In genomic region chr7:157495594-157495993, GRCh38 we compare ENCODE assay signal across 13 cellular contexts.
DNase-seq lines count a peak whose midpoint lies in the region; ATAC-seq and TF ChIP-seq lines count a peak whose summit lies in the region.
"Had no signal": no experiment of that assay in that cellular context is flagged by ENCODE, and none has a peak within 500 bp of the region (broad histone marks: within the 10 kb centered on the region; RNA-seq: fewer than 3 reads in every experiment).

No MANE protein-coding gene starts in this region.

- H3K4me2 ChIP-seq in GM23248 (ENCODE audit: unreplicated experiment) = no peak overlapping the region
- H3K4me2 ChIP-seq: BLaER1 had no signal

- H3F3A ChIP-seq in GM23248 (ENCODE audit: insufficient read depth) = no peaks in the 10 kb centered on the region

- no peak for TF ChIP-seq CTCF in GM06990 (IDR thresholded peaks at IDR 0.05; ENCODE audit: insufficient read depth, low read length, poor library complexity, severe bottlenecking)

- peak overlapping the region; percentile 32 for H3K27ac Mint-ChIP-seq in activated T-helper 1 cell treated with anti-CD3 and anti-CD28 coated beads, Interleukin-12 subunit alpha, Interleukin-12 subunit beta, Interleukin-2, Interleukin-4 antibody, amounts not matched to agents 30 ng/mL and 10 ng/mL and 1 ng/mL, durations not matched to agents 14 hours and 24 hours and 36 hours
- H3K27ac Mint-ChIP-seq: immature natural killer cell had no signal

- in situ Hi-C loops in GM23248 (cut with MboI) = no loop called here

- peaks cover 54% of the 10 kb centered on the region for H3K4me1 Mint-ChIP-seq in activated T-helper 1 cell treated with anti-CD3 and anti-CD28 coated beads, Interleukin-12 subunit alpha, Interleukin-12 subunit beta, Interleukin-2, Interleukin-4 antibody, amounts not matched to agents 30 ng/mL and 10 ng/mL and 1 ng/mL, durations not matched to agents 14 hours and 24 hours and 36 hours (ENCODE audit: low read depth)

- H3K36me3 Mint-ChIP-seq in activated T-helper 1 cell treated with anti-CD3 and anti-CD28 coated beads, Interleukin-12 subunit alpha, Interleukin-12 subunit beta, Interleukin-2, Interleukin-4 antibody, amounts not matched to agents 30 ng/mL and 10 ng/mL and 1 ng/mL, durations not matched to agents 14 hours and 24 hours and 36 hours (ENCODE audit: low read depth) = peaks cover 3% of the 10 kb centered on the region

- ATAC-seq in GM18867 (IDR thresholded peaks at IDR 0.05; ENCODE audit: unreplicated experiment) = peak; percentile 59
- ATAC-seq in HG02763 (IDR thresholded peaks at IDR 0.05; ENCODE audit: unreplicated experiment) = peak; percentile 66
- ATAC-seq: right lobe of liver had no signal

- H3K4me3 ChIP-seq in GM06990 (replicated peaks; ENCODE audit: low read depth, low read length) (no peak overlapping the region), H7 (ENCODE audit: insufficient read depth, low read depth, low read length) (no peak overlapping the region), GM23248 (no peak overlapping the region)
- H3K4me3 ChIP-seq: BLaER1, right lobe of liver had no signal

- no peaks in the 10 kb centered on the region for H3K9me2 ChIP-seq in GM23248 (ENCODE audit: insufficient read depth)

- H2AFZ ChIP-seq in GM23248 = no peak overlapping the region

- H3K9me3 Mint-ChIP-seq in activated T-helper 1 cell treated with anti-CD3 and anti-CD28 coated beads, Interleukin-12 subunit alpha, Interleukin-12 subunit beta, Interleukin-2, Interleukin-4 antibody, amounts not matched to agents 30 ng/mL and 10 ng/mL and 1 ng/mL, durations not matched to agents 14 hours and 24 hours and 36 hours = peaks cover 21% of the 10 kb centered on the region

- no peaks in the 10 kb centered on the region for H3K27me3 ChIP-seq in GM06990 (replicated peaks; ENCODE audit: control insufficient read depth, insufficient read depth, low read length)
- no peaks in the 10 kb centered on the region; the same call in 1 of the 2 replicates for H3K27me3 ChIP-seq in H7 (ENCODE audit: control insufficient read depth, insufficient read depth, low read length)
- no peaks in the 10 kb centered on the region for H3K27me3 ChIP-seq in GM23248 (replicated peaks; ENCODE audit: insufficient read depth)
- H3K27me3 ChIP-seq: right lobe of liver had no signal

- no peaks in the 10 kb centered on the region for H4K20me1 ChIP-seq in GM23248 (ENCODE audit: insufficient read depth)
- H4K20me1 ChIP-seq: BLaER1 had no signal

- DNase-seq in GM06990 (ENCODE audit: extremely low read depth, insufficient read length) (peak; percentile 44), putamen (ENCODE audit: low spot score) (no peak), H7 (no peak), GM23248 (no peak), substantia nigra (lab: John Stamatoyannopoulos, UW) (no peak)
- DNase-seq in activated T-helper 1 cell treated with anti-CD3 and anti-CD28 coated beads, Interleukin-12 subunit alpha, Interleukin-12 subunit beta, Interleukin-2, Interleukin-4 antibody, amounts not matched to agents 30 ng/mL and 10 ng/mL and 1 ng/mL, durations not matched to agents 14 hours and 24 hours and 36 hours (ENCODE audit: low spot score) = no peak
- DNase-seq: caudate nucleus, immature natural killer cell, NCI-H1417 had no signal

- no peak overlapping the region for H3K9ac ChIP-seq in GM23248
- H3K9ac ChIP-seq: BLaER1 had no signal

- intact Hi-C loops in activated T-helper 1 cell treated with anti-CD3 and anti-CD28 coated beads, Interleukin-12 subunit alpha, Interleukin-12 subunit beta, Interleukin-2, Interleukin-4 antibody, amounts not matched to agents 30 ng/mL and 10 ng/mL and 1 ng/mL, durations not matched to agents 14 hours and 24 hours and 36 hours (cut with micrococcal nuclease) = loop anchor here (1.0 to 10.0 kb wide), 3 partner anchors 8 to 1851 kb away; partner anchors contain the start of gene RBM33

- peak overlapping the region; percentile 29 for H3K4me3 Mint-ChIP-seq in activated T-helper 1 cell treated with anti-CD3 and anti-CD28 coated beads, Interleukin-12 subunit alpha, Interleukin-12 subunit beta, Interleukin-2, Interleukin-4 antibody, amounts not matched to agents 30 ng/mL and 10 ng/mL and 1 ng/mL, durations not matched to agents 14 hours and 24 hours and 36 hours
- H3K4me3 Mint-ChIP-seq: immature natural killer cell had no signal

- H3K79me2 ChIP-seq in GM23248 (ENCODE audit: insufficient read depth) = no peaks in the 10 kb centered on the region

- 44 to 47% methylated on average over 13 of the region's 13 CpGs for WGBS in GM23248 (ENCODE audit: low coverage in 1 of 2, low lambda C conversion rate in 2 of 2, missing lambda C conversion rate in 2 of 2), 2 experiments

- H3K9me3 ChIP-seq in GM23248 (ENCODE audit: low read depth) = no peaks in the 10 kb centered on the region
- H3K9me3 ChIP-seq: right lobe of liver had no signal

- H3K27ac ChIP-seq in GM23248 (no peak overlapping the region), substantia nigra (ENCODE audit: low read depth, low read length, poor library complexity, severe bottlenecking) (no peak overlapping the region)
- H3K27ac ChIP-seq: BLaER1, right lobe of liver had no signal

- no peaks in the 10 kb centered on the region for H3K4me1 ChIP-seq in GM23248 (ENCODE audit: insufficient read depth)
- H3K4me1 ChIP-seq: right lobe of liver had no signal

- H3K27me3 Mint-ChIP-seq in activated T-helper 1 cell treated with anti-CD3 and anti-CD28 coated beads, Interleukin-12 subunit alpha, Interleukin-12 subunit beta, Interleukin-2, Interleukin-4 antibody, amounts not matched to agents 30 ng/mL and 10 ng/mL and 1 ng/mL, durations not matched to agents 14 hours and 24 hours and 36 hours (ENCODE audit: insufficient read depth) = peaks cover 12% of the 10 kb centered on the region

- no peaks in the 10 kb centered on the region for H3K36me3 ChIP-seq in GM06990 (ENCODE audit: control insufficient read depth, insufficient read depth, low read length)
- H3K36me3 ChIP-seq in H7 (replicated peaks; ENCODE audit: control insufficient read depth, insufficient read depth, low read length) = no peaks in the 10 kb centered on the region
- H3K36me3 ChIP-seq in GM23248 (ENCODE audit: low read depth) = no peaks in the 10 kb centered on the region
- H3K36me3 ChIP-seq: BLaER1, right lobe of liver had no signal
